Comparison of ENCODE assay signal across 8 cellular contexts in genomic region chr6:2658788-2659187, GRCh38.
DNase-seq lines count a peak whose midpoint lies in the region; ATAC-seq, FAIRE-seq and TF ChIP-seq lines count a peak whose summit lies in the region.

No MANE protein-coding gene starts in this region.

- DNase-seq in activated T-cell treated with anti-CD3 and anti-CD28 coated beads, Interleukin-2, amount 50 U/mL, for 72 hours: peak in 1 of 2 donors; percentile 4
- no peak for DNase-seq in activated T-cell treated with anti-CD3 and anti-CD28 coated beads, Interleukin-2, amount 50 U/mL, for 1 hour
- DNase-seq in RPMI8226: peak; percentile 79
- DNase-seq in urothelium cell line (ENCODE audit: low spot score): peak; percentile 19
- DNase-seq in ureter (ENCODE audit: low spot score): no peak
- DNase-seq in type B pancreatic cell (ENCODE audit: extremely low spot score, unreplicated experiment): no peak
- DNase-seq in ovary: no peak

- intact Hi-C loops in ovary (cut with DNase I): no loop called here

- no peak for TF ChIP-seq EP300 in ovary (IDR thresholded peaks at IDR 0.05)

- no peak for TF ChIP-seq POLR2A in ovary (IDR thresholded peaks at IDR 0.05)

- no peak for TF ChIP-seq CTCF in type B pancreatic cell (conservative IDR thresholded peaks at IDR 0.05)
- no peak for TF ChIP-seq CTCF in ovary (IDR thresholded peaks at IDR 0.05)

- H3K36me3 Mint-ChIP-seq in activated T-cell treated with anti-CD3 and anti-CD28 coated beads, Interleukin-2, amount 50 U/mL, for 72 hours (ENCODE audit: insufficient read depth in 2 of 2): no peaks in the 10 kb centered on the region
- H3K36me3 Mint-ChIP-seq in type B pancreatic cell: no peaks in the 10 kb centered on the region

- H3K9me3 Mint-ChIP-seq in activated T-cell treated with anti-CD3 and anti-CD28 coated beads, Interleukin-2, amount 50 U/mL, for 72 hours: peaks cover under 1 to 3% of the 10 kb centered on the region in 2 donors
- peaks cover 7% of the 10 kb centered on the region for H3K9me3 Mint-ChIP-seq in type B pancreatic cell

- WGBS in ovary, 3 donors: 88 to 92% (median 90%) methylated on average over 5 of the region's 5 CpGs

- no peaks in the 10 kb centered on the region for H3K9me3 ChIP-seq in ovary

- ATAC-seq in activated T-cell treated with anti-CD3 and anti-CD28 coated beads, Interleukin-2, amount 50 U/mL, for 72 hours (replicated peaks in 1 of 2): peak; percentile 27 to 66
- ATAC-seq in HG03045 (IDR thresholded peaks at IDR 0.05; ENCODE audit: unreplicated experiment): peak; percentile 77

- H3K4me3 ChIP-seq in ovary: no peak overlapping the region

- no peaks in the 10 kb centered on the region for H3K4me1 ChIP-seq in ovary (ENCODE audit: insufficient read depth)

- H3K4me3 Mint-ChIP-seq in activated T-cell treated with anti-CD3 and anti-CD28 coated beads, Interleukin-2, amount 50 U/mL, for 72 hours: no peak overlapping the region
- no peak overlapping the region for H3K4me3 Mint-ChIP-seq in type B pancreatic cell

- no peak overlapping the region for H3K27ac Mint-ChIP-seq in activated T-cell treated with anti-CD3 and anti-CD28 coated beads, Interleukin-2, amount 50 U/mL, for 72 hours
- H3K27ac Mint-ChIP-seq in type B pancreatic cell: no peak overlapping the region

- peaks cover 10% of the 10 kb centered on the region for H3K4me1 Mint-ChIP-seq in activated T-cell treated with anti-CD3 and anti-CD28 coated beads, Interleukin-2, amount 50 U/mL, for 72 hours (ENCODE audit: low read depth)
- H3K4me1 Mint-ChIP-seq in type B pancreatic cell (ENCODE audit: unreplicated experiment): no peaks in the 10 kb centered on the region

- H3K27ac ChIP-seq in ovary: no peak overlapping the region

- H3K27me3 Mint-ChIP-seq in activated T-cell treated with anti-CD3 and anti-CD28 coated beads, Interleukin-2, amount 50 U/mL, for 72 hours (ENCODE audit: low read depth): peaks cover 9% of the 10 kb centered on the region
- no peaks in the 10 kb centered on the region for H3K27me3 Mint-ChIP-seq in type B pancreatic cell

- no peaks in the 10 kb centered on the region for H3K27me3 ChIP-seq in ovary

- FAIRE-seq in urothelium cell line (lab: Jason Lieb, UNC): no peak

- no peaks in the 10 kb centered on the region for H3K36me3 ChIP-seq in ovary

Comparison
In these comparisons a context has a peak if more than half of its experiments do, and no peak if none do; other contexts are left out.
1. DNase-seq: peak in RPMI8226 (single experiment) and urothelium cell line (single experiment); none in activated T-cell treated with anti-CD3 and anti-CD28 coated beads, Interleukin-2, amount 50 U/mL, for 1 hour (single experiment), ureter (single experiment), type B pancreatic cell (single experiment) and ovary (0 of 5).